In the genomic region with DNA sequence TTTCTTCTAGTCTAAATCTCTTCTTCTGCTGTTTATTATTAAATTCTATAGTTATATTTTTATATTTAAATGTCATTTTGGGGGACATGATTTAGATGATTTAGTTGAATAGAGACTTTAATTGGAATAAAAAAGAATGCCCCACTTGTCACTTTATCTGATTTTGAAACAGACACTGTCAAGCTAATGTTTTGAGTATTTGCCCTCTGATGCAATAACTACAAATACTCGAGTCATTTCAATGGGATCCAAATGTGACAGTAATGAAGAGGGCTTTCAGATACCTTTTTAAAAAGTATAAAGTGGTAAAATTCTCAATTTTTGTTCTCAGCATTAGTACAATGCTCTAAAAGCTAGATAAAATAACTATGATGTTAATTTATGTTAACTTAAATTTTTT, we compare ENCODE assay signal across 2 cellular contexts.
TF ChIP-seq lines count a peak whose summit lies in the region.

No MANE protein-coding gene starts in this region.

TF ChIP-seq in GM23338, 12 proteins besides CTCF, POLR2A, EP300 and RAD21 (continued from another document):
- no peak for TF ChIP-seq CREB1 (CRISPR knock-in tag; IDR thresholded peaks at IDR 0.05; ENCODE audit: low read depth)
- TF ChIP-seq REST (IDR thresholded peaks at IDR 0.05; ENCODE audit: unreplicated experiment) = no peak
- no peak for TF ChIP-seq NANOG (IDR thresholded peaks at IDR 0.05; ENCODE audit: borderline replicate concordance)
- TF ChIP-seq EZH2 (IDR thresholded peaks at IDR 0.05; ENCODE audit: low read depth, unreplicated experiment) = no peak
- TF ChIP-seq EZH2phosphoT487 (IDR thresholded peaks at IDR 0.05; ENCODE audit: unreplicated experiment) = no peak
- TF ChIP-seq, protein P1, sequence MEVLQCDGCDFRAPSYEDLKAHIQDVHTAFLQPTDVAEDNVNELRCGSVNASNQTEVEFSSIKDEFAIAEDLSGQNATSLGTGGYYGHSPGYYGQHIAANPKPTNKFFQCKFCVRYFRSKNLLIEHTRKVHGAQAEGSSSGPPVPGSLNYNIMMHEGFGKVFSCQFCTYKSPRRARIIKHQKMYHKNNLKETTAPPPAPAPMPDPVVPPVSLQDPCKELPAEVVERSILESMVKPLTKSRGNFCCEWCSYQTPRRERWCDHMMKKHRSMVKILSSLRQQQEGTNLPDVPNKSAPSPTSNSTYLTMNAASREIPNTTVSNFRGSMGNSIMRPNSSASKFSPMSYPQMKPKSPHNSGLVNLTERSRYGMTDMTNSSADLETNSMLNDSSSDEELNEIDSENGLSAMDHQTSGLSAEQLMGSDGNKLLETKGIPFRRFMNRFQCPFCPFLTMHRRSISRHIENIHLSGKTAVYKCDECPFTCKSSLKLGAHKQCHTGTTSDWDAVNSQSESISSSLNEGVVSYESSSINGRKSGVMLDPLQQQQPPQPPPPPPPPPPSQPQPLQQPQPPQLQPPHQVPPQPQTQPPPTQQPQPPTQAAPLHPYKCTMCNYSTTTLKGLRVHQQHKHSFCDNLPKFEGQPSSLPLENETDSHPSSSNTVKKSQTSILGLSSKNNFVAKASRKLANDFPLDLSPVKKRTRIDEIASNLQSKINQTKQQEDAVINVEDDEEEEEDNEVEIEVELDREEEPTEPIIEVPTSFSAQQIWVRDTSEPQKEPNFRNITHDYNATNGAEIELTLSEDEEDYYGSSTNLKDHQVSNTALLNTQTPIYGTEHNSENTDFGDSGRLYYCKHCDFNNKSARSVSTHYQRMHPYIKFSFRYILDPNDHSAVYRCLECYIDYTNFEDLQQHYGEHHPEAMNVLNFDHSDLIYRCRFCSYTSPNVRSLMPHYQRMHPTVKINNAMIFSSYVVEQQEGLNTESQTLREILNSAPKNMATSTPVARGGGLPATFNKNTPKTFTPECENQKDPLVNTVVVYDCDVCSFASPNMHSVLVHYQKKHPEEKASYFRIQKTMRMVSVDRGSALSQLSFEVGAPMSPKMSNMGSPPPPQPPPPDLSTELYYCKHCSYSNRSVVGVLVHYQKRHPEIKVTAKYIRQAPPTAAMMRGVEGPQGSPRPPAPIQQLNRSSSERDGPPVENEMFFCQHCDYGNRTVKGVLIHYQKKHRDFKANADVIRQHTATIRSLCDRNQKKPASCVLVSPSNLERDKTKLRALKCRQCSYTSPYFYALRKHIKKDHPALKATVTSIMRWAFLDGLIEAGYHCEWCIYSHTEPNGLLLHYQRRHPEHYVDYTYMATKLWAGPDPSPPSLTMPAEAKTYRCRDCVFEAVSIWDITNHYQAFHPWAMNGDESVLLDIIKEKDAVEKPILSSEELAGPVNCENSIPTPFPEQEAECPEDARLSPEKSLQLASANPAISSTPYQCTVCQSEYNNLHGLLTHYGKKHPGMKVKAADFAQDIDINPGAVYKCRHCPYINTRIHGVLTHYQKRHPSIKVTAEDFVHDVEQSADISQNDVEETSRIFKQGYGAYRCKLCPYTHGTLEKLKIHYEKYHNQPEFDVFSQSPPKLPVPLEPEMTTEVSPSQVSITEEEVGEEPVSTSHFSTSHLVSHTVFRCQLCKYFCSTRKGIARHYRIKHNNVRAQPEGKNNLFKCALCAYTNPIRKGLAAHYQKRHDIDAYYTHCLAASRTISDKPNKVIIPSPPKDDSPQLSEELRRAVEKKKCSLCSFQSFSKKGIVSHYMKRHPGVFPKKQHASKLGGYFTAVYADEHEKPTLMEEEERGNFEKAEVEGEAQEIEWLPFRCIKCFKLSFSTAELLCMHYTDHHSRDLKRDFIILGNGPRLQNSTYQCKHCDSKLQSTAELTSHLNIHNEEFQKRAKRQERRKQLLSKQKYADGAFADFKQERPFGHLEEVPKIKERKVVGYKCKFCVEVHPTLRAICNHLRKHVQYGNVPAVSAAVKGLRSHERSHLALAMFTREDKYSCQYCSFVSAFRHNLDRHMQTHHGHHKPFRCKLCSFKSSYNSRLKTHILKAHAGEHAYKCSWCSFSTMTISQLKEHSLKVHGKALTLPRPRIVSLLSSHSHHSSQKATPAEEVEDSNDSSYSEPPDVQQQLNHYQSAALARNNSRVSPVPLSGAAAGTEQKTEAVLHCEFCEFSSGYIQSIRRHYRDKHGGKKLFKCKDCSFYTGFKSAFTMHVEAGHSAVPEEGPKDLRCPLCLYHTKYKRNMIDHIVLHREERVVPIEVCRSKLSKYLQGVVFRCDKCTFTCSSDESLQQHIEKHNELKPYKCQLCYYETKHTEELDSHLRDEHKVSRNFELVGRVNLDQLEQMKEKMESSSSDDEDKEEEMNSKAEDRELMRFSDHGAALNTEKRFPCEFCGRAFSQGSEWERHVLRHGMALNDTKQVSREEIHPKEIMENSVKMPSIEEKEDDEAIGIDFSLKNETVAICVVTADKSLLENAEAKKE (CRISPR knock-in tag; IDR thresholded peaks at IDR 0.05) = no peak

TF ChIP-seq in HepG2, 621 proteins besides CTCF, POLR2A, EP300 and RAD21 (continued from another document):
- TF ChIP-seq, protein P2, sequence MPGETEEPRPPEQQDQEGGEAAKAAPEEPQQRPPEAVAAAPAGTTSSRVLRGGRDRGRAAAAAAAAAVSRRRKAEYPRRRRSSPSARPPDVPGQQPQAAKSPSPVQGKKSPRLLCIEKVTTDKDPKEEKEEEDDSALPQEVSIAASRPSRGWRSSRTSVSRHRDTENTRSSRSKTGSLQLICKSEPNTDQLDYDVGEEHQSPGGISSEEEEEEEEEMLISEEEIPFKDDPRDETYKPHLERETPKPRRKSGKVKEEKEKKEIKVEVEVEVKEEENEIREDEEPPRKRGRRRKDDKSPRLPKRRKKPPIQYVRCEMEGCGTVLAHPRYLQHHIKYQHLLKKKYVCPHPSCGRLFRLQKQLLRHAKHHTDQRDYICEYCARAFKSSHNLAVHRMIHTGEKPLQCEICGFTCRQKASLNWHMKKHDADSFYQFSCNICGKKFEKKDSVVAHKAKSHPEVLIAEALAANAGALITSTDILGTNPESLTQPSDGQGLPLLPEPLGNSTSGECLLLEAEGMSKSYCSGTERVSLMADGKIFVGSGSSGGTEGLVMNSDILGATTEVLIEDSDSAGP (CRISPR knock-in tag; IDR thresholded peaks at IDR 0.05; ENCODE audit: borderline replicate concordance) = no peak
- TF ChIP-seq ZNF468 (CRISPR knock-in tag; IDR thresholded peaks at IDR 0.05) (no peak), BCLAF1 (IDR thresholded peaks at IDR 0.05) (no peak), KLF6 (CRISPR knock-in tag; IDR thresholded peaks at IDR 0.05) (0 out of 2 replicates have a peak, but pooled peaks have one; percentile 32), ZNF629 (CRISPR knock-in tag; conservative IDR thresholded peaks at IDR 0.05) (no peak), HDAC1 (CRISPR knock-in tag; IDR thresholded peaks at IDR 0.05) (no peak), ZFP62 (CRISPR knock-in tag; IDR thresholded peaks at IDR 0.05) (no peak), PRDM10 (CRISPR knock-in tag; IDR thresholded peaks at IDR 0.05; ENCODE audit: low read depth) (no peak), ZNF317 (CRISPR knock-in tag; IDR thresholded peaks at IDR 0.05) (no peak), ZNF10 (CRISPR knock-in tag; IDR thresholded peaks at IDR 0.05; ENCODE audit: borderline replicate concordance, low read depth) (no peak), BCL6 (CRISPR knock-in tag; IDR thresholded peaks at IDR 0.05) (0 out of 2 replicates have a peak, but pooled peaks have one; percentile 9), NR2F6 (IDR thresholded peaks at IDR 0.05) (0 out of 2 replicates have a peak, but pooled peaks have one; percentile 16), NR2F6 (CRISPR knock-in tag; IDR thresholded peaks at IDR 0.05) (0 out of 2 replicates have a peak, but pooled peaks have one; percentile 19), SOX13 (IDR thresholded peaks at IDR 0.05) (no peak), SOX13 (CRISPR knock-in tag; conservative IDR thresholded peaks at IDR 0.05 in 1 of 2, IDR thresholded peaks at IDR 0.05 in 1 of 2) (peak in 1 of 2 experiments; percentile 36; a peak in 1 of 4 replicates), ZNF441 (CRISPR knock-in tag; IDR thresholded peaks at IDR 0.05; ENCODE audit: borderline replicate concordance) (no peak), GATAD2A (CRISPR knock-in tag; IDR thresholded peaks at IDR 0.05) (peak; percentile 47; the same call in 1 of the 2 replicates), ZNF644 (CRISPR knock-in tag; IDR thresholded peaks at IDR 0.05; ENCODE audit: low read depth) (peak; percentile 86), CEBPG (CRISPR knock-in tag; IDR thresholded peaks at IDR 0.05) (peak; percentile 92), FOXJ3 (CRISPR knock-in tag; IDR thresholded peaks at IDR 0.05; ENCODE audit: borderline replicate concordance) (peak; percentile 19; the same call in 1 of the 2 replicates), GPN1 (CRISPR knock-in tag; IDR thresholded peaks at IDR 0.05; ENCODE audit: borderline replicate concordance) (no peak)
- TF ChIP-seq, protein P3, sequence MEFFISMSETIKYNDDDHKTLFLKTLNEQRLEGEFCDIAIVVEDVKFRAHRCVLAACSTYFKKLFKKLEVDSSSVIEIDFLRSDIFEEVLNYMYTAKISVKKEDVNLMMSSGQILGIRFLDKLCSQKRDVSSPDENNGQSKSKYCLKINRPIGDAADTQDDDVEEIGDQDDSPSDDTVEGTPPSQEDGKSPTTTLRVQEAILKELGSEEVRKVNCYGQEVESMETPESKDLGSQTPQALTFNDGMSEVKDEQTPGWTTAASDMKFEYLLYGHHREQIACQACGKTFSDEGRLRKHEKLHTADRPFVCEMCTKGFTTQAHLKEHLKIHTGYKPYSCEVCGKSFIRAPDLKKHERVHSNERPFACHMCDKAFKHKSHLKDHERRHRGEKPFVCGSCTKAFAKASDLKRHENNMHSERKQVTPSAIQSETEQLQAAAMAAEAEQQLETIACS (CRISPR knock-in tag; IDR thresholded peaks at IDR 0.05) = no peak
- TF ChIP-seq, protein P4, sequence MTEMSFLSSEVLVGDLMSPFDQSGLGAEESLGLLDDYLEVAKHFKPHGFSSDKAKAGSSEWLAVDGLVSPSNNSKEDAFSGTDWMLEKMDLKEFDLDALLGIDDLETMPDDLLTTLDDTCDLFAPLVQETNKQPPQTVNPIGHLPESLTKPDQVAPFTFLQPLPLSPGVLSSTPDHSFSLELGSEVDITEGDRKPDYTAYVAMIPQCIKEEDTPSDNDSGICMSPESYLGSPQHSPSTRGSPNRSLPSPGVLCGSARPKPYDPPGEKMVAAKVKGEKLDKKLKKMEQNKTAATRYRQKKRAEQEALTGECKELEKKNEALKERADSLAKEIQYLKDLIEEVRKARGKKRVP (CRISPR knock-in tag; IDR thresholded peaks at IDR 0.05) = peak in 1 of 2 experiments; percentile 93; a peak in 2 of 4 replicates
- TF ChIP-seq, protein P5, sequence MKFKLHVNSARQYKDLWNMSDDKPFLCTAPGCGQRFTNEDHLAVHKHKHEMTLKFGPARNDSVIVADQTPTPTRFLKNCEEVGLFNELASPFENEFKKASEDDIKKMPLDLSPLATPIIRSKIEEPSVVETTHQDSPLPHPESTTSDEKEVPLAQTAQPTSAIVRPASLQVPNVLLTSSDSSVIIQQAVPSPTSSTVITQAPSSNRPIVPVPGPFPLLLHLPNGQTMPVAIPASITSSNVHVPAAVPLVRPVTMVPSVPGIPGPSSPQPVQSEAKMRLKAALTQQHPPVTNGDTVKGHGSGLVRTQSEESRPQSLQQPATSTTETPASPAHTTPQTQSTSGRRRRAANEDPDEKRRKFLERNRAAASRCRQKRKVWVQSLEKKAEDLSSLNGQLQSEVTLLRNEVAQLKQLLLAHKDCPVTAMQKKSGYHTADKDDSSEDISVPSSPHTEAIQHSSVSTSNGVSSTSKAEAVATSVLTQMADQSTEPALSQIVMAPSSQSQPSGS (CRISPR knock-in tag; IDR thresholded peaks at IDR 0.05) = 0 out of 2 replicates have a peak, but pooled peaks have one; percentile 26
